Comparison of ENCODE assay signal across 2 cellular contexts in the genomic region with DNA sequence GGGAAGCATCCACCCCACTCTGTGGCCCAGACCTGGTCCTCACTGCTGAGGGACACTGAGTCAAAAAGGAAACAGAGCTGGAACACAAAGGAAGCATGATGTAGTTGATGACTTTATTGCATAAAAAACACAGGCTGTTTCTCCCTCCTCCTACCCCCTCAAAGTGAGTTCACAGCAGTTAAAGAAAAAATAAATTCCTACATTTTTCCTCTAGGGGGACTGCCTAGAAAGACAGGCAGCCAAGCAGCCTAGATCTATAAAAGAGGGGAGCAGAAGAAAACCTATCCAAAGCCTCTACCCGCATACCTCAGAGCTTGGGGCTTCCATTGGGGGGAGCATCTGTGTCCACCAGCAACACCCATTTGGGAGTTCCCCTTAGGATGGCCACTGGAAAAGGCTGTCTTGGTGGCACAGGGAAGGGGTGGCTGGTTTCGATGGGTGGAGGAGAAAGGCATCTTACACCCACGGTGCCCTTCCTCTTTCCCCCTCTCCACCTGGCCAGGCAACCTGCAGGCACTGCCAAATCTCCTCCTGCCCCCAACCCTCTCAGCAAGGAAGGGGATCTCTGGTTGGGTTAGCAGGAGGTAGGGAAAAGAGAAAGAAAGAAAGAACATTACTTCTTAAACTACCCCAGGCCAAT.
TF ChIP-seq lines count a peak whose summit lies in the region.

No MANE protein-coding gene starts in this region.

TF ChIP-seq in A549, 52 proteins besides CTCF, POLR2A, EP300 and RAD21:
- no peak for TF ChIP-seq RFX5 (IDR thresholded peaks at IDR 0.05)
- no peak for TF ChIP-seq RARB (CRISPR knock-in tag; IDR thresholded peaks at IDR 0.05)
- TF ChIP-seq FOSB (CRISPR knock-in tag; IDR thresholded peaks at IDR 0.05) = no peak
- TF ChIP-seq HOXA7 (CRISPR knock-in tag; IDR thresholded peaks at IDR 0.05) = no peak
- TF ChIP-seq SMC3 (IDR thresholded peaks at IDR 0.05) = no peak
- no peak for TF ChIP-seq HDAC2 (IDR thresholded peaks at IDR 0.05)
- TF ChIP-seq MAFK (IDR thresholded peaks at IDR 0.05; ENCODE audit: partially characterized antibody) = no peak
- no peak for TF ChIP-seq NR3C1 (IDR thresholded peaks at IDR 0.05)

TF ChIP-seq in WTC11, 78 proteins besides CTCF, POLR2A, EP300 and RAD21:
- TF ChIP-seq NFATC4 (CRISPR knock-in tag; IDR thresholded peaks at IDR 0.05) (no peak), NFE2L1 (CRISPR knock-in tag; IDR thresholded peaks at IDR 0.05) (no peak), ZNF671 (CRISPR knock-in tag; IDR thresholded peaks at IDR 0.05) (no peak), MYBL2 (CRISPR knock-in tag; IDR thresholded peaks at IDR 0.05) (no peak)
